ENCODE assay signal across 1 cellular context in genomic region chr3:152857082-152857481, GRCh38.
A peak's percentile ranks its signal among the peaks of the same experiment; 100 is the strongest.
TF ChIP-seq lines count a peak whose summit lies in the region.

No MANE protein-coding gene starts in this region.

TF ChIP-seq in K562, 482 proteins besides CTCF, POLR2A, EP300 and RAD21 (continued from another document and continues in another):
- TF ChIP-seq IRF1 (CRISPR knock-in tag; IDR thresholded peaks at IDR 0.05; ENCODE audit: borderline replicate concordance) = no peak
- TF ChIP-seq ATF7 (IDR thresholded peaks at IDR 0.05) = no peak; the same call in 1 of the 2 replicates
- no peak for TF ChIP-seq PHF8 (IDR thresholded peaks at IDR 0.05; ENCODE audit: borderline replicate concordance, low read length)
- TF ChIP-seq, protein P1, sequence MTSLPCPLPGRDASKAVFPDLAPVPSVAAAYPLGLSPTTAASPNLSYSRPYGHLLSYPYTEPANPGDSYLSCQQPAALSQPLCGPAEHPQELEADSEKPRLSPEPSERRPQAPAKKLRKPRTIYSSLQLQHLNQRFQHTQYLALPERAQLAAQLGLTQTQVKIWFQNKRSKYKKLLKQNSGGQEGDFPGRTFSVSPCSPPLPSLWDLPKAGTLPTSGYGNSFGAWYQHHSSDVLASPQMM (CRISPR knock-in tag; IDR thresholded peaks at IDR 0.05) = no peak
- TF ChIP-seq JUND (IDR thresholded peaks at IDR 0.05; ENCODE audit: borderline replicate concordance, low read depth, low read length) = peak; percentile 85
- TF ChIP-seq JUND (tag; IDR thresholded peaks at IDR 0.05; ENCODE audit: borderline replicate concordance, low read depth, low read length) = peak; percentile 89
- no peak for TF ChIP-seq ZNF12 (CRISPR knock-in tag; IDR thresholded peaks at IDR 0.05)
- no peak for TF ChIP-seq CBX3 (IDR thresholded peaks at IDR 0.05; ENCODE audit: borderline replicate concordance in 1 of 2, low read length in 2 of 2)
- TF ChIP-seq L3MBTL2 (IDR thresholded peaks at IDR 0.05) = no peak
- TF ChIP-seq NR3C1 (CRISPR knock-in tag; IDR thresholded peaks at IDR 0.05) = no peak
- no peak for TF ChIP-seq ZBTB1 (CRISPR knock-in tag; IDR thresholded peaks at IDR 0.05; ENCODE audit: borderline replicate concordance, low read depth)
- no peak for TF ChIP-seq MEF2A (IDR thresholded peaks at IDR 0.05; ENCODE audit: control insufficient read depth, low read depth, low read length)
- no peak for TF ChIP-seq POLR3G (IDR thresholded peaks at IDR 0.05; ENCODE audit: extremely low read depth, insufficient read length, insufficient replicate concordance)
- peak; percentile 73 for TF ChIP-seq ARID1B (IDR thresholded peaks at IDR 0.05)
- no peak for TF ChIP-seq ZNF592 (IDR thresholded peaks at IDR 0.05)
- TF ChIP-seq GTF2B (IDR thresholded peaks at IDR 0.05; ENCODE audit: extremely low read depth, insufficient read length) = no peak
- no peak for TF ChIP-seq MTF1 (CRISPR knock-in tag; IDR thresholded peaks at IDR 0.05; ENCODE audit: borderline replicate concordance)
- TF ChIP-seq ARHGAP35 (IDR thresholded peaks at IDR 0.05; ENCODE audit: partially characterized antibody) = no peak
- TF ChIP-seq XRCC4 (IDR thresholded peaks at IDR 0.05; ENCODE audit: extremely low read depth, insufficient read depth, insufficient read length) = no peak
- TF ChIP-seq, protein P2, sequence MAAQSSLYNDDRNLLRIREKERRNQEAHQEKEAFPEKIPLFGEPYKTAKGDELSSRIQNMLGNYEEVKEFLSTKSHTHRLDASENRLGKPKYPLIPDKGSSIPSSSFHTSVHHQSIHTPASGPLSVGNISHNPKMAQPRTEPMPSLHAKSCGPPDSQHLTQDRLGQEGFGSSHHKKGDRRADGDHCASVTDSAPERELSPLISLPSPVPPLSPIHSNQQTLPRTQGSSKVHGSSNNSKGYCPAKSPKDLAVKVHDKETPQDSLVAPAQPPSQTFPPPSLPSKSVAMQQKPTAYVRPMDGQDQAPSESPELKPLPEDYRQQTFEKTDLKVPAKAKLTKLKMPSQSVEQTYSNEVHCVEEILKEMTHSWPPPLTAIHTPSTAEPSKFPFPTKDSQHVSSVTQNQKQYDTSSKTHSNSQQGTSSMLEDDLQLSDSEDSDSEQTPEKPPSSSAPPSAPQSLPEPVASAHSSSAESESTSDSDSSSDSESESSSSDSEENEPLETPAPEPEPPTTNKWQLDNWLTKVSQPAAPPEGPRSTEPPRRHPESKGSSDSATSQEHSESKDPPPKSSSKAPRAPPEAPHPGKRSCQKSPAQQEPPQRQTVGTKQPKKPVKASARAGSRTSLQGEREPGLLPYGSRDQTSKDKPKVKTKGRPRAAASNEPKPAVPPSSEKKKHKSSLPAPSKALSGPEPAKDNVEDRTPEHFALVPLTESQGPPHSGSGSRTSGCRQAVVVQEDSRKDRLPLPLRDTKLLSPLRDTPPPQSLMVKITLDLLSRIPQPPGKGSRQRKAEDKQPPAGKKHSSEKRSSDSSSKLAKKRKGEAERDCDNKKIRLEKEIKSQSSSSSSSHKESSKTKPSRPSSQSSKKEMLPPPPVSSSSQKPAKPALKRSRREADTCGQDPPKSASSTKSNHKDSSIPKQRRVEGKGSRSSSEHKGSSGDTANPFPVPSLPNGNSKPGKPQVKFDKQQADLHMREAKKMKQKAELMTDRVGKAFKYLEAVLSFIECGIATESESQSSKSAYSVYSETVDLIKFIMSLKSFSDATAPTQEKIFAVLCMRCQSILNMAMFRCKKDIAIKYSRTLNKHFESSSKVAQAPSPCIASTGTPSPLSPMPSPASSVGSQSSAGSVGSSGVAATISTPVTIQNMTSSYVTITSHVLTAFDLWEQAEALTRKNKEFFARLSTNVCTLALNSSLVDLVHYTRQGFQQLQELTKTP (IDR thresholded peaks at IDR 0.05; ENCODE audit: low read depth in 1 of 2, partially characterized antibody in 2 of 2) = no peak
- no peak for TF ChIP-seq PHF20 (IDR thresholded peaks at IDR 0.05; ENCODE audit: partially characterized antibody)
- TF ChIP-seq, protein P3, sequence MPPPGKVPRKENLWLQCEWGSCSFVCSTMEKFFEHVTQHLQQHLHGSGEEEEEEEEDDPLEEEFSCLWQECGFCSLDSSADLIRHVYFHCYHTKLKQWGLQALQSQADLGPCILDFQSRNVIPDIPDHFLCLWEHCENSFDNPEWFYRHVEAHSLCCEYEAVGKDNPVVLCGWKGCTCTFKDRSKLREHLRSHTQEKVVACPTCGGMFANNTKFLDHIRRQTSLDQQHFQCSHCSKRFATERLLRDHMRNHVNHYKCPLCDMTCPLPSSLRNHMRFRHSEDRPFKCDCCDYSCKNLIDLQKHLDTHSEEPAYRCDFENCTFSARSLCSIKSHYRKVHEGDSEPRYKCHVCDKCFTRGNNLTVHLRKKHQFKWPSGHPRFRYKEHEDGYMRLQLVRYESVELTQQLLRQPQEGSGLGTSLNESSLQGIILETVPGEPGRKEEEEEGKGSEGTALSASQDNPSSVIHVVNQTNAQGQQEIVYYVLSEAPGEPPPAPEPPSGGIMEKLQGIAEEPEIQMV (tag; conservative IDR thresholded peaks at IDR 0.05; ENCODE audit: low read depth) = no peak
- no peak for TF ChIP-seq ZNF23 (CRISPR knock-in tag; IDR thresholded peaks at IDR 0.05)
- TF ChIP-seq ZNF143 (CRISPR knock-in tag; IDR thresholded peaks at IDR 0.05) = no peak
- TF ChIP-seq JUNB (CRISPR knock-in tag; conservative IDR thresholded peaks at IDR 0.05) = no peak
- TF ChIP-seq, protein P4, sequence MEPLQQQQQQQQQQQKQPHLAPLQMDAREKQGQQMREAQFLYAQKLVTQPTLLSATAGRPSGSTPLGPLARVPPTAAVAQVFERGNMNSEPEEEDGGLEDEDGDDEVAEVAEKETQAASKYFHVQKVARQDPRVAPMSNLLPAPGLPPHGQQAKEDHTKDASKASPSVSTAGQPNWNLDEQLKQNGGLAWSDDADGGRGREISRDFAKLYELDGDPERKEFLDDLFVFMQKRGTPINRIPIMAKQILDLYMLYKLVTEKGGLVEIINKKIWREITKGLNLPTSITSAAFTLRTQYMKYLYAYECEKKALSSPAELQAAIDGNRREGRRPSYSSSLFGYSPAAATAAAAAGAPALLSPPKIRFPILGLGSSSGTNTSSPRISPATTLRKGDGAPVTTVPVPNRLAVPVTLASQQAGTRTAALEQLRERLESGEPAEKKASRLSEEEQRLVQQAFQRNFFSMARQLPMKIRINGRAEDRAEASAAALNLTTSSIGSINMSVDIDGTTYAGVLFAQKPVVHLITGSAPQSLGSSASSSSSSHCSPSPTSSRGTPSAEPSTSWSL (CRISPR knock-in tag; IDR thresholded peaks at IDR 0.05; ENCODE audit: borderline replicate concordance) = no peak
- TF ChIP-seq, protein P5, sequence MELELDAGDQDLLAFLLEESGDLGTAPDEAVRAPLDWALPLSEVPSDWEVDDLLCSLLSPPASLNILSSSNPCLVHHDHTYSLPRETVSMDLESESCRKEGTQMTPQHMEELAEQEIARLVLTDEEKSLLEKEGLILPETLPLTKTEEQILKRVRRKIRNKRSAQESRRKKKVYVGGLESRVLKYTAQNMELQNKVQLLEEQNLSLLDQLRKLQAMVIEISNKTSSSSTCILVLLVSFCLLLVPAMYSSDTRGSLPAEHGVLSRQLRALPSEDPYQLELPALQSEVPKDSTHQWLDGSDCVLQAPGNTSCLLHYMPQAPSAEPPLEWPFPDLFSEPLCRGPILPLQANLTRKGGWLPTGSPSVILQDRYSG (tag; conservative IDR thresholded peaks at IDR 0.05; ENCODE audit: low read depth) = no peak
- TF ChIP-seq NR1H2 (CRISPR knock-in tag; IDR thresholded peaks at IDR 0.05) = no peak
- no peak for TF ChIP-seq CREBBP (IDR thresholded peaks at IDR 0.05; ENCODE audit: low read depth, low read length)
- TF ChIP-seq CREB5 (CRISPR knock-in tag; IDR thresholded peaks at IDR 0.05) = no peak
- TF ChIP-seq RFX1 (IDR thresholded peaks at IDR 0.05) = no peak
- no peak for TF ChIP-seq MNT (conservative IDR thresholded peaks at IDR 0.05)
- TF ChIP-seq RBM25 (IDR thresholded peaks at IDR 0.05; ENCODE audit: low read depth, low read length, severe bottlenecking) = no peak
- no peak for TF ChIP-seq SREBF1 (IDR thresholded peaks at IDR 0.05; ENCODE audit: borderline replicate concordance, low read depth, low read length)
- TF ChIP-seq CC2D1A (IDR thresholded peaks at IDR 0.05) = 0 out of 2 replicates have a peak, but pooled peaks have one; percentile 12
- peak; percentile 92 for TF ChIP-seq CEBPB (tag; IDR thresholded peaks at IDR 0.05)
- no peak for TF ChIP-seq BMI1 (IDR thresholded peaks at IDR 0.05; ENCODE audit: low read length)
- TF ChIP-seq TAL1 (IDR thresholded peaks at IDR 0.05) = no peak
- TF ChIP-seq ATF1 (CRISPR knock-in tag; IDR thresholded peaks at IDR 0.05) = no peak
- TF ChIP-seq ATF1 (tag; IDR thresholded peaks at IDR 0.05) = 0 out of 2 replicates have a peak, but pooled peaks have one; percentile 26
- TF ChIP-seq HDAC8 (tag; IDR thresholded peaks at IDR 0.05) = no peak
- no peak for TF ChIP-seq CBFA2T2 (conservative IDR thresholded peaks at IDR 0.05)
- TF ChIP-seq ZBTB5 (IDR thresholded peaks at IDR 0.05) = no peak
- TF ChIP-seq SOX6 (IDR thresholded peaks at IDR 0.05) = peak; percentile 61
- TF ChIP-seq TBL1XR1 (IDR thresholded peaks at IDR 0.05; ENCODE audit: low read length in 2 of 2) = peak in 1 of 2 experiments; percentile 67; a peak in 1 of 4 replicates
- no peak for TF ChIP-seq POLR2B (IDR thresholded peaks at IDR 0.05; ENCODE audit: low read depth, partially characterized antibody)
- TF ChIP-seq KAT7 (CRISPR knock-in tag; IDR thresholded peaks at IDR 0.05; ENCODE audit: borderline replicate concordance) = no peak
